Comparison of ENCODE assay signal across 12 cellular contexts in the genomic region with DNA sequence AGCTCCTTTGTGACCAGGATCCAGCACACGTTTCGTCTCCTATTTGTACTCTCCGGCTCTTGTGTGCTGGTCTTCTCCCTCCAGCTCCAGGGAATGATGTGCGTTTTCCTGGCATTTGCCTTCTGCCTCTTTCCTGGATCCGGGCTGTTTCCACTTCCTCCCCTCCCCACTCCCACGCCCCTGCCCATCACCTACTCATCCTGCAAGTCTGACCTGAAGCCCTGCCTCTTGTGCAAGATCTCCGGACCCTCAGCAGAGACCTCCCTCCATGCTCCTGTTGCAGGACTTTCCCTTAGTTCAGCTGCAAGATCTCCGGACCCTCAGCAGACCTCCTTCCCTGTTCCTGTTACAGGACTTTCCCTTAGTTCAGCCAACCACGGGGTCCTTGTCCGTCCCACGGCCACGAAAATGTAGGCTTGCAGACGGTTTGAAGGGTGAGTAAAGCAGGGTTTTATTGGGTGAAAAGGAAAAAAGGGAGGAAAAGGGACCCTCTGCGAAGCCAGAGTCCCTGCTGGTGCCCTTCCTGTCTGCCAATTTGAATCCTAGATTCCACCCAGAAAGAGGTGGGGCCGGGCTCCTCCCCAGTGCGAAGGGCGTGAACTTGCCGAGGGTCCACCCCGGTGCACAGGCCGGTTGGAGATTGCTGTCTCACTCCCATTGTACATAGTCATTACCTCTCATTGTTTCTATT.
A peak's percentile ranks its signal among the peaks of the same experiment; 100 is the strongest.
DNase-seq lines count a peak whose midpoint lies in the region; ATAC-seq, FAIRE-seq and TF ChIP-seq lines count a peak whose summit lies in the region.
"Had no signal": no experiment of that assay in that cellular context is flagged by ENCODE, and none has a peak within 500 bp of the region (broad histone marks: within the 10 kb centered on the region; RNA-seq: fewer than 3 reads in every experiment).

No MANE protein-coding gene starts in this region.

- H3K9me1 ChIP-seq in K562 (ENCODE audit: control insufficient read depth, insufficient read depth, low read length): no peaks in the 10 kb centered on the region

- no peak for TF ChIP-seq RAD21 in K562 (CRISPR knock-in tag; conservative IDR thresholded peaks at IDR 0.05 in 1 of 2, IDR thresholded peaks at IDR 0.05 in 1 of 2)

- peak overlapping the region in 1 of 2 experiments; percentile 19; a peak in 1 of 4 replicates for H3K9ac ChIP-seq in K562 (ENCODE audit: insufficient read depth in 1 of 2, low read depth in 2 of 2, low read length in 2 of 2)
- no peak overlapping the region for H3K9ac ChIP-seq in GM23248
- H3K9ac ChIP-seq in mammary epithelial cell (ENCODE audit: insufficient read depth, low read length): no peak overlapping the region

- WGBS in K562 (ENCODE audit: insufficient coverage, low coverage, missing lambda C conversion rate): 44% methylated on average over 20 of the region's 20 CpGs
- 58% methylated on average over 20 of the region's 20 CpGs for WGBS in right lobe of liver (ENCODE audit: insufficient coverage, low coverage, low lambda C conversion rate, missing lambda C conversion rate)
- 60 to 66% methylated on average over 20 of the region's 20 CpGs for WGBS in upper lobe of left lung, 2 donors
- 61 to 65% methylated on average over 20 of the region's 20 CpGs for WGBS in GM23248 (ENCODE audit: low coverage in 1 of 2, low lambda C conversion rate in 2 of 2, missing lambda C conversion rate in 2 of 2), 2 experiments
- WGBS in mammary epithelial cell (ENCODE audit: low coverage, missing lambda C conversion rate): 79% methylated on average over 20 of the region's 20 CpGs

- H3K36me3 Mint-ChIP-seq in natural killer cell: no peaks in the 10 kb centered on the region
- H3K36me3 Mint-ChIP-seq in natural killer cell treated with Interleukin-12 subunit alpha and Interleukin-12 subunit beta and Interleukin-15 and Interleukin-18, amount 100 ng/mL, for 72 hours: no peaks in the 10 kb centered on the region

- no peaks in the 10 kb centered on the region for H3K9me3 Mint-ChIP-seq in natural killer cell
- no peaks in the 10 kb centered on the region for H3K9me3 Mint-ChIP-seq in natural killer cell treated with Interleukin-12 subunit alpha and Interleukin-12 subunit beta and Interleukin-15 and Interleukin-18, amount 100 ng/mL, for 72 hours

- TF ChIP-seq EP300 in K562 (IDR thresholded peaks at IDR 0.05; ENCODE audit: low read length) (no peak), upper lobe of left lung (IDR thresholded peaks at IDR 0.05) (no peak)

- H2AFZ ChIP-seq in K562 (ENCODE audit: low read depth, low read length) (peak overlapping the region; percentile 72), GM23248 (no peak overlapping the region), mammary epithelial cell (ENCODE audit: low read depth, low read length) (no peak overlapping the region)

- in situ Hi-C loops in K562 (cut with MboI) (no loop called here), GM23248 (cut with MboI) (loop anchor here (10.0 kb wide), 1 partner anchor 284 kb away; no protein-coding TSS in a partner anchor), mammary epithelial cell (cut with MboI; ENCODE audit: low sequenced_read_pairs in 2 of 2) (no loop called here)

- H3K4me2 ChIP-seq in K562 (ENCODE audit: insufficient read depth, low read length) (peak overlapping the region; percentile 46), GM23248 (ENCODE audit: unreplicated experiment) (no peak overlapping the region), mammary epithelial cell (ENCODE audit: insufficient read depth, low read depth, low read length) (no peak overlapping the region)

- intact Hi-C loops in natural killer cell (cut with micrococcal nuclease) (no loop called here), K562 (cut with micrococcal nuclease) (no loop called here), right lobe of liver (cut with DNase I) (loop anchor here in 1 of 2 donors (10.0 kb wide), 1 partner anchor 274 kb away; no protein-coding TSS in a partner anchor), mammary epithelial cell (cut with micrococcal nuclease) (no loop called here)

- H3F3A ChIP-seq in GM23248 (ENCODE audit: insufficient read depth): no peaks in the 10 kb centered on the region

- dilution Hi-C loops in mammary epithelial cell (cut with HindIII; ENCODE audit: low sequenced_read_pairs): no loop called here

- no peaks in the 10 kb centered on the region for H3K79me2 ChIP-seq in K562 (ENCODE audit: control insufficient read depth, insufficient read depth, low read length)
- no peaks in the 10 kb centered on the region for H3K79me2 ChIP-seq in GM23248 (ENCODE audit: insufficient read depth)
- no peaks in the 10 kb centered on the region for H3K79me2 ChIP-seq in mammary epithelial cell (ENCODE audit: insufficient read depth, low read length)

- no peak for TF ChIP-seq CTCF in natural killer cell (IDR thresholded peaks at IDR 0.05)
- TF ChIP-seq CTCF in K562 (IDR thresholded peaks at IDR 0.05 in 2 of 3, conservative IDR thresholded peaks at IDR 0.05 in 1 of 3; ENCODE audit: insufficient read depth in 2 of 3, low read depth in 1 of 3, low read length in 3 of 3): no peak
- no peak for TF ChIP-seq CTCF in right lobe of liver (IDR thresholded peaks at IDR 0.05)
- TF ChIP-seq CTCF in upper lobe of left lung (IDR thresholded peaks at IDR 0.05): no peak
- TF ChIP-seq CTCF in mammary epithelial cell (conservative IDR thresholded peaks at IDR 0.05 in 1 of 2, IDR thresholded peaks at IDR 0.05 in 1 of 2; ENCODE audit: extremely low read depth in 1 of 2, insufficient read depth in 1 of 2, low read depth in 1 of 2, low read length in 2 of 2): no peak

- H4K20me1 ChIP-seq in K562 (replicated peaks; ENCODE audit: control insufficient read depth, insufficient read depth, low read length): no peaks in the 10 kb centered on the region
- no peaks in the 10 kb centered on the region for H4K20me1 ChIP-seq in GM23248 (ENCODE audit: insufficient read depth)
- H4K20me1 ChIP-seq in mammary epithelial cell (ENCODE audit: insufficient read depth, low read length): no peaks in the 10 kb centered on the region

- peak overlapping the region; percentile 18 to 27 for H3K27ac Mint-ChIP-seq in natural killer cell
- no peak overlapping the region for H3K27ac Mint-ChIP-seq in natural killer cell treated with Interleukin-12 subunit alpha and Interleukin-12 subunit beta and Interleukin-15 and Interleukin-18, amount 100 ng/mL, for 72 hours

- CTCF ChIA-PET in K562 (lab: Yijun Ruan, JAX; ENCODE audit: low intra/inter-chr PET ratio): no interaction called here
- CTCF ChIA-PET in mammary epithelial cell (lab: Charles Lee; ENCODE audit: low non-redundant PET): no interaction called here

- H3K36me3 ChIP-seq in K562 (ENCODE audit: control insufficient read depth, insufficient read depth, low read length): no peaks in the 10 kb centered on the region
- no peaks in the 10 kb centered on the region for H3K36me3 ChIP-seq in right lobe of liver
- no peaks in the 10 kb centered on the region for H3K36me3 ChIP-seq in upper lobe of left lung
- no peaks in the 10 kb centered on the region for H3K36me3 ChIP-seq in GM23248 (ENCODE audit: low read depth)
- no peaks in the 10 kb centered on the region for H3K36me3 ChIP-seq in mammary epithelial cell (ENCODE audit: insufficient read depth, low read length)
- H3K36me3 ChIP-seq: thoracic aorta had no signal

- peaks cover 0 to 7% of the 10 kb centered on the region in 2 experiments; a peak in 2 of 5 replicates for H3K4me1 ChIP-seq in K562 (replicated peaks in 1 of 2; ENCODE audit: control insufficient read depth in 2 of 2, insufficient read depth in 2 of 2, low read length in 2 of 2)
- peaks cover 0 to 12% (median 4%) of the 10 kb centered on the region in 4 donors for H3K4me1 ChIP-seq in right lobe of liver
- peaks cover 0 to 6% (median 0%) of the 10 kb centered on the region in 4 donors for H3K4me1 ChIP-seq in upper lobe of left lung
- no peaks in the 10 kb centered on the region for H3K4me1 ChIP-seq in GM23248 (ENCODE audit: insufficient read depth)
- no peaks in the 10 kb centered on the region for H3K4me1 ChIP-seq in mammary epithelial cell (ENCODE audit: insufficient read depth, low read length)
- H3K4me1 ChIP-seq: body of pancreas had no signal

- H3K9me2 ChIP-seq in GM23248 (ENCODE audit: insufficient read depth): no peaks in the 10 kb centered on the region

- ATAC-seq in natural killer cell (no peak), K562 (peak; percentile 88), right lobe of liver (peak; percentile 65 to 75 (median 70)), upper lobe of left lung (ENCODE audit: low FRiP score in 2 of 2) (peak in 1 of 2 donors; percentile 43), HG02623 (IDR thresholded peaks at IDR 0.05; ENCODE audit: unreplicated experiment) (no peak)
- ATAC-seq in natural killer cell treated with Interleukin-12 subunit alpha and Interleukin-12 subunit beta and Interleukin-15 and Interleukin-18, amount 100 ng/mL, for 72 hours: no peak
- ATAC-seq: body of pancreas had no signal

- no peak overlapping the region for H3K4me3 ChIP-seq in K562
- H3K4me3 ChIP-seq in right lobe of liver: peak overlapping the region in 2 of 3 donors; percentile 9 to 37
- peak overlapping the region in 3 of 4 donors; percentile 2 to 15 (median 7) for H3K4me3 ChIP-seq in upper lobe of left lung
- H3K4me3 ChIP-seq in GM23248: no peak overlapping the region
- H3K4me3 ChIP-seq in mammary epithelial cell (replicated peaks in 1 of 3; ENCODE audit: insufficient read depth in 1 of 3, low read depth in 2 of 3, low read length in 3 of 3): no peak overlapping the region
- H3K4me3 ChIP-seq: body of pancreas, thoracic aorta had no signal

- BruUV-seq in K562 (replicated peaks; lab: Mats Ljungman, UMichigan) (no TSS peak), mammary epithelial cell (replicated peaks; lab: Mats Ljungman, UMichigan) (no TSS peak)

- DNase-seq in natural killer cell (no peak), K562 (ENCODE audit: extremely low read depth in 1 of 4, low spot score in 3 of 4) (peak in 2 of 4 experiments; percentile 38 to 41), right lobe of liver (peak in 2 of 3 donors; percentile 72 to 78), upper lobe of left lung (no peak), GM23248 (no peak), mammary epithelial cell (no peak)
- no peak for DNase-seq in natural killer cell treated with Interleukin-12 subunit alpha and Interleukin-12 subunit beta and Interleukin-15 and Interleukin-18, amount 100 ng/mL, for 72 hours (ENCODE audit: low spot score)
- DNase-seq: activated T-cell treated with anti-CD3 and anti-CD28 coated beads, Interleukin-2, amount 50 U/mL, for 48 hours; body of pancreas; NCI-H2107 had no signal

- no peak overlapping the region for H3K4me3 Mint-ChIP-seq in natural killer cell
- H3K4me3 Mint-ChIP-seq in natural killer cell treated with Interleukin-12 subunit alpha and Interleukin-12 subunit beta and Interleukin-15 and Interleukin-18, amount 100 ng/mL, for 72 hours: no peak overlapping the region

- peaks cover 0 to 10% of the 10 kb centered on the region in 2 donors for H3K4me1 Mint-ChIP-seq in natural killer cell
- peaks cover 0 to 6% of the 10 kb centered on the region in 2 donors for H3K4me1 Mint-ChIP-seq in natural killer cell treated with Interleukin-12 subunit alpha and Interleukin-12 subunit beta and Interleukin-15 and Interleukin-18, amount 100 ng/mL, for 72 hours (ENCODE audit: low read depth in 2 of 2)

- H3K27ac ChIP-seq in K562 (ENCODE audit: extremely low read depth, low read depth, low read length) (no peak overlapping the region), right lobe of liver (peak overlapping the region in 1 of 3 donors; percentile 0), upper lobe of left lung (peak overlapping the region in 1 of 4 donors; percentile 42), GM23248 (no peak overlapping the region), mammary epithelial cell (ENCODE audit: insufficient read depth, low read depth, low read length) (no peak overlapping the region)
- H3K27ac ChIP-seq: body of pancreas, thoracic aorta had no signal

- no peaks in the 10 kb centered on the region for H3K27me3 Mint-ChIP-seq in natural killer cell (ENCODE audit: low read depth in 2 of 2)
- peaks cover 0 to 3% of the 10 kb centered on the region in 2 donors for H3K27me3 Mint-ChIP-seq in natural killer cell treated with Interleukin-12 subunit alpha and Interleukin-12 subunit beta and Interleukin-15 and Interleukin-18, amount 100 ng/mL, for 72 hours

- H3K27me3 ChIP-seq in K562 (ENCODE audit: control insufficient read depth in 2 of 2, insufficient read depth in 2 of 2, low read length in 2 of 2): no peaks in the 10 kb centered on the region
- no peaks in the 10 kb centered on the region for H3K27me3 ChIP-seq in right lobe of liver
- no peaks in the 10 kb centered on the region for H3K27me3 ChIP-seq in upper lobe of left lung
- no peaks in the 10 kb centered on the region for H3K27me3 ChIP-seq in GM23248 (replicated peaks; ENCODE audit: insufficient read depth)
- H3K27me3 ChIP-seq in mammary epithelial cell (ENCODE audit: insufficient read depth, low read length): no peaks in the 10 kb centered on the region
- H3K27me3 ChIP-seq: body of pancreas had no signal

- FAIRE-seq in K562 (lab: Jason Lieb, UNC): peak; percentile 52

- no peak for TF ChIP-seq POLR2A in K562 (conservative IDR thresholded peaks at IDR 0.05)
- TF ChIP-seq POLR2A in right lobe of liver (IDR thresholded peaks at IDR 0.05): no peak
- TF ChIP-seq POLR2A in upper lobe of left lung (IDR thresholded peaks at IDR 0.05): no peak

- H3K9me3 ChIP-seq in K562 (replicated peaks; ENCODE audit: control insufficient read depth, insufficient read depth, low read depth, low read length): no peaks in the 10 kb centered on the region
- no peaks in the 10 kb centered on the region for H3K9me3 ChIP-seq in right lobe of liver
- H3K9me3 ChIP-seq in upper lobe of left lung: no peaks in the 10 kb centered on the region
- H3K9me3 ChIP-seq in GM23248 (ENCODE audit: low read depth): no peaks in the 10 kb centered on the region
- no peaks in the 10 kb centered on the region for H3K9me3 ChIP-seq in mammary epithelial cell (replicated peaks; ENCODE audit: insufficient read depth, low read length)
- H3K9me3 ChIP-seq: body of pancreas, thoracic aorta had no signal

- POLR2A ChIA-PET in K562 (lab: Yijun Ruan, JAX): no interaction called here

Comparison
In these comparisons a context has a peak if more than half of its experiments do, and no peak if none do; other contexts are left out.
1. H3K27ac Mint-ChIP-seq: peak in natural killer cell (2 of 2); none in natural killer cell treated with Interleukin-12 subunit alpha and Interleukin-12 subunit beta and Interleukin-15 and Interleukin-18, amount 100 ng/mL, for 72 hours (0 of 2).
2. ATAC-seq: peak in K562 (single experiment) and right lobe of liver (4 of 4); none in natural killer cell (0 of 3), natural killer cell treated with Interleukin-12 subunit alpha and Interleukin-12 subunit beta and Interleukin-15 and Interleukin-18, amount 100 ng/mL, for 72 hours (0 of 2) and HG02623 (single experiment).
3. DNase-seq: peak in right lobe of liver (2 of 3); none in natural killer cell (single experiment), natural killer cell treated with Interleukin-12 subunit alpha and Interleukin-12 subunit beta and Interleukin-15 and Interleukin-18, amount 100 ng/mL, for 72 hours (single experiment), upper lobe of left lung (0 of 2), GM23248 (single experiment) and mammary epithelial cell (single experiment).
4. H3K4me3 ChIP-seq: peak in right lobe of liver (2 of 3) and upper lobe of left lung (3 of 4); none in K562 (single experiment), GM23248 (single experiment) and mammary epithelial cell (0 of 3).